10 cellular contexts compared by ENCODE assay signal in the genomic region with DNA sequence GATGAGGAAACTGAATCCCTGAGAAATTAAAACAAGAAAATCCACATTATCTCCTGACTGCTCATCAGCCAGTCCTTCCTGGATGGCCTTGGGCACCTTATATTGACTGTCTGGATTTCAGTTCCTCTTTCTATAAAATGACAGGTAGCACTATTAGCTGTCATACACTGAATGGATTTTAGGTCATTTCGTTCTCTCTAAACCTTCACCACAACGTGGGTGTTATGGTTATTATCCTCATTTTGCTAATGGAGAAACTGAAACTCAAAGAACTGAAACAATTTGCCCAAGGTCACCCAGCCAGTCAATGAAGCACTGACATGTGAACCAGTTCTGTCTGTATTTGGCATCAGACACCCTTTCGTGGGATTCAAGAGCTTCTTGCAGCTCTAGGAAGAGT.
DNase-seq lines count a peak whose midpoint lies in the region; ATAC-seq, FAIRE-seq and TF ChIP-seq lines count a peak whose summit lies in the region.
"Had no signal": no experiment of that assay in that cellular context is flagged by ENCODE, and none has a peak within 500 bp of the region (broad histone marks: within the 10 kb centered on the region; RNA-seq: fewer than 3 reads in every experiment).

No MANE protein-coding gene starts in this region.

- DNase-seq in GM06990 (ENCODE audit: extremely low read depth, insufficient read length) (peak; percentile 72), GM19239 (ENCODE audit: insufficient read length, low spot score) (peak; percentile 40), left lobe of liver (ENCODE audit: low spot score) (no peak), KG1 (lab: John Stamatoyannopoulos, UW) (no peak), iPS-NIHi11 (ENCODE audit: low spot score) (no peak)
- DNase-seq: activated CD4-positive, CD25-positive, alpha-beta regulatory T cell treated with anti-CD3 and anti-CD28 coated beads, Interleukin-2, amount 50 U/mL, for 72 hours had no signal

- FAIRE-seq in GM19239 (lab: Jason Lieb, UNC) = peak; percentile 86
- FAIRE-seq: endometrium had no signal

- ATAC-seq in HG02763 (IDR thresholded peaks at IDR 0.05; ENCODE audit: unreplicated experiment) (peak; percentile 99), HG03558 (IDR thresholded peaks at IDR 0.05; ENCODE audit: extremely low read depth, unreplicated experiment) (peak; percentile 98), SK-N-SH treated with all-trans-retinoic acid at 6 μM for 48 hours (no peak), left lobe of liver (no peak)

- H3K27me3 ChIP-seq in GM06990 (replicated peaks; ENCODE audit: control insufficient read depth, insufficient read depth, low read length) = no peaks in the 10 kb centered on the region

- no peak for TF ChIP-seq CTCF in GM06990 (IDR thresholded peaks at IDR 0.05; ENCODE audit: insufficient read depth, low read length, poor library complexity, severe bottlenecking)

- no peak overlapping the region for H3K4me3 ChIP-seq in GM06990 (replicated peaks; ENCODE audit: low read depth, low read length)

- no peaks in the 10 kb centered on the region for H3K36me3 ChIP-seq in GM06990 (ENCODE audit: control insufficient read depth, insufficient read depth, low read length)

TF ChIP-seq in SK-N-SH treated with all-trans-retinoic acid at 6 μM for 48 hours, 23 proteins besides CTCF, POLR2A, EP300 and RAD21:
- TF ChIP-seq ZC3H10 (CRISPR knock-in tag; IDR thresholded peaks at IDR 0.05) (no peak), GLIS3 (CRISPR knock-in tag; IDR thresholded peaks at IDR 0.05) (no peak), ZNF70 (CRISPR knock-in tag; IDR thresholded peaks at IDR 0.05) (no peak), PPARA (CRISPR knock-in tag; IDR thresholded peaks at IDR 0.05; ENCODE audit: borderline replicate concordance) (no peak), CSDC2 (CRISPR knock-in tag; IDR thresholded peaks at IDR 0.05) (no peak), ARNTL (CRISPR knock-in tag; IDR thresholded peaks at IDR 0.05; ENCODE audit: borderline replicate concordance, low read depth) (no peak), BACH2 (CRISPR knock-in tag; IDR thresholded peaks at IDR 0.05; ENCODE audit: borderline replicate concordance) (no peak), ZFP3 (CRISPR knock-in tag; IDR thresholded peaks at IDR 0.05) (no peak), ZNF8 (CRISPR knock-in tag; IDR thresholded peaks at IDR 0.05) (no peak), ZNF565 (CRISPR knock-in tag; conservative IDR thresholded peaks at IDR 0.05; ENCODE audit: low read depth) (no peak), RARB (CRISPR knock-in tag; IDR thresholded peaks at IDR 0.05) (no peak), OSR1 (CRISPR knock-in tag; IDR thresholded peaks at IDR 0.05) (no peak), ESRRG (CRISPR knock-in tag; IDR thresholded peaks at IDR 0.05) (no peak), TCF4 (CRISPR knock-in tag; IDR thresholded peaks at IDR 0.05; ENCODE audit: borderline replicate concordance) (no peak)
- TF ChIP-seq, protein P1, sequence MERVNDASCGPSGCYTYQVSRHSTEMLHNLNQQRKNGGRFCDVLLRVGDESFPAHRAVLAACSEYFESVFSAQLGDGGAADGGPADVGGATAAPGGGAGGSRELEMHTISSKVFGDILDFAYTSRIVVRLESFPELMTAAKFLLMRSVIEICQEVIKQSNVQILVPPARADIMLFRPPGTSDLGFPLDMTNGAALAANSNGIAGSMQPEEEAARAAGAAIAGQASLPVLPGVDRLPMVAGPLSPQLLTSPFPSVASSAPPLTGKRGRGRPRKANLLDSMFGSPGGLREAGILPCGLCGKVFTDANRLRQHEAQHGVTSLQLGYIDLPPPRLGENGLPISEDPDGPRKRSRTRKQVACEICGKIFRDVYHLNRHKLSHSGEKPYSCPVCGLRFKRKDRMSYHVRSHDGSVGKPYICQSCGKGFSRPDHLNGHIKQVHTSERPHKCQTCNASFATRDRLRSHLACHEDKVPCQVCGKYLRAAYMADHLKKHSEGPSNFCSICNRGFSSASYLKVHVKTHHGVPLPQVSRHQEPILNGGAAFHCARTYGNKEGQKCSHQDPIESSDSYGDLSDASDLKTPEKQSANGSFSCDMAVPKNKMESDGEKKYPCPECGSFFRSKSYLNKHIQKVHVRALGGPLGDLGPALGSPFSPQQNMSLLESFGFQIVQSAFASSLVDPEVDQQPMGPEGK (CRISPR knock-in tag; IDR thresholded peaks at IDR 0.05; ENCODE audit: borderline replicate concordance) = no peak
- TF ChIP-seq, protein P2, sequence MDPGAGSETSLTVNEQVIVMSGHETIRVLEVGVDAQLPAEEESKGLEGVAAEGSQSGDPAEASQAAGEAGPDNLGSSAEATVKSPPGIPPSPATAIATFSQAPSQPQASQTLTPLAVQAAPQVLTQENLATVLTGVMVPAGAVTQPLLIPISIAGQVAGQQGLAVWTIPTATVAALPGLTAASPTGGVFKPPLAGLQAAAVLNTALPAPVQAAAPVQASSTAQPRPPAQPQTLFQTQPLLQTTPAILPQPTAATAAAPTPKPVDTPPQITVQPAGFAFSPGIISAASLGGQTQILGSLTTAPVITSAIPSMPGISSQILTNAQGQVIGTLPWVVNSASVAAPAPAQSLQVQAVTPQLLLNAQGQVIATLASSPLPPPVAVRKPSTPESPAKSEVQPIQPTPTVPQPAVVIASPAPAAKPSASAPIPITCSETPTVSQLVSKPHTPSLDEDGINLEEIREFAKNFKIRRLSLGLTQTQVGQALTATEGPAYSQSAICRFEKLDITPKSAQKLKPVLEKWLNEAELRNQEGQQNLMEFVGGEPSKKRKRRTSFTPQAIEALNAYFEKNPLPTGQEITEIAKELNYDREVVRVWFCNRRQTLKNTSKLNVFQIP (CRISPR knock-in tag; IDR thresholded peaks at IDR 0.05; ENCODE audit: borderline replicate concordance, low read depth) = no peak
- TF ChIP-seq, protein P3, sequence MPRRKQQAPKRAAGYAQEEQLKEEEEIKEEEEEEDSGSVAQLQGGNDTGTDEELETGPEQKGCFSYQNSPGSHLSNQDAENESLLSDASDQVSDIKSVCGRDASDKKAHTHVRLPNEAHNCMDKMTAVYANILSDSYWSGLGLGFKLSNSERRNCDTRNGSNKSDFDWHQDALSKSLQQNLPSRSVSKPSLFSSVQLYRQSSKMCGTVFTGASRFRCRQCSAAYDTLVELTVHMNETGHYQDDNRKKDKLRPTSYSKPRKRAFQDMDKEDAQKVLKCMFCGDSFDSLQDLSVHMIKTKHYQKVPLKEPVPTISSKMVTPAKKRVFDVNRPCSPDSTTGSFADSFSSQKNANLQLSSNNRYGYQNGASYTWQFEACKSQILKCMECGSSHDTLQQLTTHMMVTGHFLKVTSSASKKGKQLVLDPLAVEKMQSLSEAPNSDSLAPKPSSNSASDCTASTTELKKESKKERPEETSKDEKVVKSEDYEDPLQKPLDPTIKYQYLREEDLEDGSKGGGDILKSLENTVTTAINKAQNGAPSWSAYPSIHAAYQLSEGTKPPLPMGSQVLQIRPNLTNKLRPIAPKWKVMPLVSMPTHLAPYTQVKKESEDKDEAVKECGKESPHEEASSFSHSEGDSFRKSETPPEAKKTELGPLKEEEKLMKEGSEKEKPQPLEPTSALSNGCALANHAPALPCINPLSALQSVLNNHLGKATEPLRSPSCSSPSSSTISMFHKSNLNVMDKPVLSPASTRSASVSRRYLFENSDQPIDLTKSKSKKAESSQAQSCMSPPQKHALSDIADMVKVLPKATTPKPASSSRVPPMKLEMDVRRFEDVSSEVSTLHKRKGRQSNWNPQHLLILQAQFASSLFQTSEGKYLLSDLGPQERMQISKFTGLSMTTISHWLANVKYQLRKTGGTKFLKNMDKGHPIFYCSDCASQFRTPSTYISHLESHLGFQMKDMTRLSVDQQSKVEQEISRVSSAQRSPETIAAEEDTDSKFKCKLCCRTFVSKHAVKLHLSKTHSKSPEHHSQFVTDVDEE (CRISPR knock-in tag; IDR thresholded peaks at IDR 0.05) = no peak
- TF ChIP-seq, protein P4, sequence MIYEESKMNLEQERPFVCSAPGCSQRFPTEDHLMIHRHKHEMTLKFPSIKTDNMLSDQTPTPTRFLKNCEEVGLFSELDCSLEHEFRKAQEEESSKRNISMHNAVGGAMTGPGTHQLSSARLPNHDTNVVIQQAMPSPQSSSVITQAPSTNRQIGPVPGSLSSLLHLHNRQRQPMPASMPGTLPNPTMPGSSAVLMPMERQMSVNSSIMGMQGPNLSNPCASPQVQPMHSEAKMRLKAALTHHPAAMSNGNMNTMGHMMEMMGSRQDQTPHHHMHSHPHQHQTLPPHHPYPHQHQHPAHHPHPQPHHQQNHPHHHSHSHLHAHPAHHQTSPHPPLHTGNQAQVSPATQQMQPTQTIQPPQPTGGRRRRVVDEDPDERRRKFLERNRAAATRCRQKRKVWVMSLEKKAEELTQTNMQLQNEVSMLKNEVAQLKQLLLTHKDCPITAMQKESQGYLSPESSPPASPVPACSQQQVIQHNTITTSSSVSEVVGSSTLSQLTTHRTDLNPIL (CRISPR knock-in tag; IDR thresholded peaks at IDR 0.05; ENCODE audit: low read depth) = no peak

Comparison
In these comparisons a context has a peak if more than half of its experiments do, and no peak if none do; other contexts are left out.
1. DNase-seq: peak in GM06990 (single experiment) and GM19239 (single experiment); none in left lobe of liver (single experiment), KG1 (single experiment) and iPS-NIHi11 (single experiment).
2. ATAC-seq: peak in HG02763 (single experiment) and HG03558 (single experiment); none in SK-N-SH treated with all-trans-retinoic acid at 6 μM for 48 hours (single experiment) and left lobe of liver (single experiment).